12 cellular contexts compared by ENCODE assay signal in the genomic region with DNA sequence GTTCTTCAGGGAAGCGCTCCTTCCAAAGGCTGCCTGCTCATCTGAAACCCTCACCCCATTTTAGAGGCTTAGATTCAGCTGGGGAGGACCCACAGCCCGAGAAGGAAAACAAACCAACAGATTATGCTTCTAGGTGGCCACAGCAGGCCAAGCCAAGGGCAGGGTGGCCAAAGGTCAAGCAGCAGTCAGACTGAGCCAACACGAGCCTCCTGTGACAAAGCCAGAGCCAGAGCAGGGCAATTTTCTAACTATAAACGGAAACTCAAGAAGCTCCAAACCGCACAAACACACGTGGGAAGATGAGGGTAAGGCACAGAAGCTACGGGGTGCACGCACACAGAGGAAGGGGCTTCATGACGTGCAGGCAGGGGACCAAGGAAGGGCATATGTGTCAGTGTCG.
DNase-seq lines count a peak whose midpoint lies in the region; ATAC-seq lines count a peak whose summit lies in the region.
"Had no signal": no experiment of that assay in that cellular context is flagged by ENCODE, and none has a peak within 500 bp of the region (broad histone marks: within the 10 kb centered on the region; RNA-seq: fewer than 3 reads in every experiment).

No MANE protein-coding gene starts in this region.

- H3K9me3 Mint-ChIP-seq in naive thymus-derived CD8-positive, alpha-beta T cell = no peaks in the 10 kb centered on the region

- peaks cover 2 to 15% (median 6%) of the 10 kb centered on the region in 5 donors for H3K27me3 Mint-ChIP-seq in naive thymus-derived CD8-positive, alpha-beta T cell

- peak; percentile 53 for DNase-seq in Jurkat, Clone E6-1 (ENCODE audit: low read depth, low spot score)
- DNase-seq in fibroblast of gingiva (ENCODE audit: low read depth) (peak; percentile 21), dedifferentiated amniotic fluid mesenchymal stem cell (ENCODE audit: extremely low spot score) (no peak)
- DNase-seq in naive thymus-derived CD8-positive, alpha-beta T cell = peak in 1 of 10 donors; percentile 9
- DNase-seq in activated CD4-positive, alpha-beta T cell treated with anti-CD3 and anti-CD28 coated beads, Interleukin-2, amount 50 U/mL, for 1 hour = no peak
- DNase-seq: activated CD4-positive, alpha-beta T cell treated with anti-CD3 and anti-CD28 coated beads for 48 hours had no signal

- H3K4me3 ChIP-seq in BLaER1 treated with 17β-estradiol and CSF1 and Interleukin-3, amounts not matched to agents 10 nM and 100 nM = no peak overlapping the region
- H3K4me3 ChIP-seq in Jurkat, Clone E6-1 (ENCODE audit: low read length) = peak overlapping the region; percentile 12
- H3K4me3 ChIP-seq: adrenal gland, sigmoid colon had no signal

- no peaks in the 10 kb centered on the region for H3K27me3 ChIP-seq in BLaER1 treated with 17β-estradiol and CSF1 and Interleukin-3, amounts not matched to agents 10 nM and 100 nM
- H3K27me3 ChIP-seq: adrenal gland had no signal

- no peaks in the 10 kb centered on the region for H3K9me3 ChIP-seq in BLaER1 treated with 17β-estradiol and CSF1 and Interleukin-3, amounts not matched to agents 10 nM and 100 nM (replicated peaks in 1 of 11)
- H3K9me3 ChIP-seq: adrenal gland, sigmoid colon had no signal

- H3K4me2 ChIP-seq in BLaER1 treated with 17β-estradiol and CSF1 and Interleukin-3, amounts not matched to agents 10 nM and 100 nM = peak overlapping the region; percentile 57 to 79 (median 66); a peak in 20 of 22 replicates

- peaks cover 10 to 17% (median 17%) of the 10 kb centered on the region in 4 donors for H3K4me1 Mint-ChIP-seq in naive thymus-derived CD8-positive, alpha-beta T cell

- peak in 1 of 2 donors; percentile 48 for ATAC-seq in naive thymus-derived CD8-positive, alpha-beta T cell
- ATAC-seq in GM19035 (IDR thresholded peaks at IDR 0.05; ENCODE audit: unreplicated experiment) = no peak
- no peak for ATAC-seq in HG03342 (IDR thresholded peaks at IDR 0.05; ENCODE audit: unreplicated experiment)
- ATAC-seq: Panc1 had no signal

- H3K4me1 ChIP-seq in BLaER1 treated with 17β-estradiol and CSF1 and Interleukin-3, amounts not matched to agents 10 nM and 100 nM = peaks cover 14 to 33% (median 25%) of the 10 kb centered on the region in 10 experiments

- POLR2A ChIA-PET in naive thymus-derived CD8-positive, alpha-beta T cell (lab: Charles Lee) = interaction anchor here (0.7 kb wide), 1 partner anchor 393 kb away, joined by 3 read pairs; no protein-coding TSS in a partner anchor

- H3K36me3 ChIP-seq in BLaER1 treated with 17β-estradiol and CSF1 and Interleukin-3, amounts not matched to agents 10 nM and 100 nM = no peaks in the 10 kb centered on the region
- H3K36me3 ChIP-seq: adrenal gland, sigmoid colon had no signal

- H3K27ac Mint-ChIP-seq in naive thymus-derived CD8-positive, alpha-beta T cell = peak overlapping the region in 8 of 10 donors; percentile 31 to 83 (median 64)

- H3K27ac ChIP-seq in BLaER1 treated with 17β-estradiol and CSF1 and Interleukin-3, amounts not matched to agents 10 nM and 100 nM = no peak overlapping the region

- no peak overlapping the region for H3K9ac ChIP-seq in BLaER1 treated with 17β-estradiol and CSF1 and Interleukin-3, amounts not matched to agents 10 nM and 100 nM

- H4K20me1 ChIP-seq in BLaER1 treated with 17β-estradiol and CSF1 and Interleukin-3, amounts not matched to agents 10 nM and 100 nM = no peaks in the 10 kb centered on the region

- H3K36me3 Mint-ChIP-seq in naive thymus-derived CD8-positive, alpha-beta T cell = no peaks in the 10 kb centered on the region

- peak overlapping the region in 8 of 10 donors; percentile 9 to 70 (median 38) for H3K4me3 Mint-ChIP-seq in naive thymus-derived CD8-positive, alpha-beta T cell

Comparison
In these comparisons a context has a peak if more than half of its experiments do, and no peak if none do; other contexts are left out.
1. DNase-seq: peak in Jurkat, Clone E6-1 (single experiment) and fibroblast of gingiva (single experiment); none in dedifferentiated amniotic fluid mesenchymal stem cell (single experiment) and activated CD4-positive, alpha-beta T cell treated with anti-CD3 and anti-CD28 coated beads, Interleukin-2, amount 50 U/mL, for 1 hour (single experiment).